Comparison of ENCODE assay signal across 8 cellular contexts in genomic region chr14:93384256-93384655, GRCh38. TPM values are rescaled to one million over a fixed set of nuclear protein-coding genes. Genes with fewer than 3 reads are reported as not detected.
"Had no signal": no experiment of that assay in that cellular context is flagged by ENCODE, and none has a peak within 500 bp of the region (broad histone marks: within the 10 kb centered on the region; RNA-seq: fewer than 3 reads in every experiment).

No MANE protein-coding gene starts in this region.

RNA-seq across cellular contexts. Expression of gene COX8C, which starts 37.3 kb away (rescaled TPM):
- total RNA-seq: HT-29, LHCN-M2, MCF 10A, NCI-H460, PC-9, Peyer's patch, RPMI7951, SJCRH30 had no signal

RNA-seq across cellular contexts. Expression of gene UNC79, which starts 46.5 kb away (rescaled TPM):
- total RNA-seq: HT-29, LHCN-M2, Peyer's patch, RPMI7951, SJCRH30 had no signal
